In genomic region chr9:37395663-37396062, GRCh38 we compare ENCODE assay signal across 23 cellular contexts. TPM values are rescaled to one million over a fixed set of nuclear protein-coding genes. Genes with fewer than 3 reads are reported as not detected.
DNase-seq lines count a peak whose midpoint lies in the region; ATAC-seq, FAIRE-seq and TF ChIP-seq lines count a peak whose summit lies in the region.
"Had no signal": no experiment of that assay in that cellular context is flagged by ENCODE, and none has a peak within 500 bp of the region (broad histone marks: within the 10 kb centered on the region; RNA-seq: fewer than 3 reads in every experiment).

No MANE protein-coding gene starts in this region.

- no peaks in the 10 kb centered on the region for H3K9me3 Mint-ChIP-seq in stimulated activated memory B cell treated with anti-CD40 and anti-IgM and Interleukin-4, amounts not matched to agents 10 μg/mL and 1 μg/mL and 100 μg/mL, for 72 hours
- H3K9me3 Mint-ChIP-seq: CD4-positive, alpha-beta T cell had no signal

- H4K20me1 ChIP-seq in OCI-LY7 (ENCODE audit: insufficient read depth, low read length), result no peaks in the 10 kb centered on the region
- H4K20me1 ChIP-seq: BLaER1 treated with 17β-estradiol and CSF1 and Interleukin-3, amounts not matched to agents 10 nM and 100 nM had no signal

- ATAC-seq in body of pancreas (peak; percentile 62), GM19467 (IDR thresholded peaks at IDR 0.05; ENCODE audit: unreplicated experiment) (no peak), HG03439 (IDR thresholded peaks at IDR 0.05; ENCODE audit: unreplicated experiment) (no peak)
- ATAC-seq in stimulated activated memory B cell treated with anti-CD40 and anti-IgM and Interleukin-4, amounts not matched to agents 10 μg/mL and 1 μg/mL and 100 μg/mL, for 72 hours, result no peak
- ATAC-seq: HepG2, SK-N-SH treated with all-trans-retinoic acid at 6 μM for 48 hours had no signal

- H3K4me1 ChIP-seq in OCI-LY7 (ENCODE audit: insufficient read depth, low read length, poor library complexity, severe bottlenecking) (peaks cover 79% of the 10 kb centered on the region), body of pancreas (peaks cover 27% of the 10 kb centered on the region)

- no peaks in the 10 kb centered on the region for H3K27me3 ChIP-seq in body of pancreas
- H3K27me3 ChIP-seq: BLaER1 treated with 17β-estradiol and CSF1 and Interleukin-3, amounts not matched to agents 10 nM and 100 nM had no signal

- no peaks in the 10 kb centered on the region for H3K27me3 Mint-ChIP-seq in stimulated activated memory B cell treated with anti-CD40 and anti-IgM and Interleukin-4, amounts not matched to agents 10 μg/mL and 1 μg/mL and 100 μg/mL, for 72 hours
- H3K27me3 Mint-ChIP-seq: CD4-positive, alpha-beta T cell had no signal

- no peaks in the 10 kb centered on the region for H3K36me3 Mint-ChIP-seq in stimulated activated memory B cell treated with anti-CD40 and anti-IgM and Interleukin-4, amounts not matched to agents 10 μg/mL and 1 μg/mL and 100 μg/mL, for 72 hours

- CTCF ChIA-PET in OCI-LY7 (lab: Charles Lee; ENCODE audit: unreplicated experiment), result interaction anchor here (0.6 to 1.4 kb wide), 2 partner anchors 18 to 363 kb away, joined by 3 to 6 read pairs; no protein-coding TSS in a partner anchor

- no peak overlapping the region for H3K4me3 ChIP-seq in OCI-LY7 (ENCODE audit: low read depth, low read length, poor library complexity, severe bottlenecking)
- H3K4me3 ChIP-seq in body of pancreas, result no peak overlapping the region
- H3K4me3 ChIP-seq: BLaER1 treated with 17β-estradiol and CSF1 and Interleukin-3, amounts not matched to agents 10 nM and 100 nM had no signal

- H3K9me3 ChIP-seq in OCI-LY7 (ENCODE audit: low read length), result no peaks in the 10 kb centered on the region; the same call in 1 of the 2 replicates
- H3K9me3 ChIP-seq in body of pancreas, result no peaks in the 10 kb centered on the region
- H3K9me3 ChIP-seq: BLaER1 treated with 17β-estradiol and CSF1 and Interleukin-3, amounts not matched to agents 10 nM and 100 nM had no signal

- H3K27ac ChIP-seq in OCI-LY7 (ENCODE audit: low read depth, low read length, poor library complexity, severe bottlenecking), result peak overlapping the region; percentile 44
- H3K27ac ChIP-seq in body of pancreas, result peak overlapping the region in 3 of 4 donors; percentile 27 to 63 (median 60)
- H3K27ac ChIP-seq: BLaER1 treated with 17β-estradiol and CSF1 and Interleukin-3, amounts not matched to agents 10 nM and 100 nM had no signal

- POLR2A ChIA-PET in OCI-LY7 (lab: Charles Lee), result interaction anchor here (0.6 to 4.9 kb wide), 10 partner anchors 7 to 276 kb away, joined by 3 to 29 read pairs (median 3); no protein-coding TSS in a partner anchor

- peak; percentile 21 for FAIRE-seq in GM12892 (lab: Jason Lieb, UNC)
- FAIRE-seq: A204.1, G401.6, HepG2 had no signal

- peak overlapping the region; percentile 41 for H3K4me2 ChIP-seq in OCI-LY7 (ENCODE audit: low read length)
- H3K4me2 ChIP-seq: BLaER1 treated with 17β-estradiol and CSF1 and Interleukin-3, amounts not matched to agents 10 nM and 100 nM had no signal

- intact Hi-C loops in OCI-LY7 (cut with micrococcal nuclease; ENCODE audit: unreplicated experiment) (no loop called here), body of pancreas (cut with DNase I) (no loop called here)

- H3K4me3 Mint-ChIP-seq in stimulated activated memory B cell treated with anti-CD40 and anti-IgM and Interleukin-4, amounts not matched to agents 10 μg/mL and 1 μg/mL and 100 μg/mL, for 72 hours, result no peak overlapping the region
- H3K4me3 Mint-ChIP-seq: CD4-positive, alpha-beta T cell had no signal

- H3K27ac Mint-ChIP-seq in stimulated activated memory B cell treated with anti-CD40 and anti-IgM and Interleukin-4, amounts not matched to agents 10 μg/mL and 1 μg/mL and 100 μg/mL, for 72 hours, result peak overlapping the region; percentile 66
- H3K27ac Mint-ChIP-seq: CD4-positive, alpha-beta T cell had no signal

- DNase-seq in GM12892 (ENCODE audit: insufficient read length) (no peak), OCI-LY7 (ENCODE audit: low spot score) (no peak), body of pancreas (peak in 1 of 4 donors; percentile 44), occipital lobe (lab: John Stamatoyannopoulos, UW) (no peak)
- DNase-seq: AML-193; CD4-positive, alpha-beta T cell; COR-L47; DMS53; H7; MV-4-11; NCI-H1105; NCI-H1436 treated with DMSO at 0.1 percent for 48 hours; NCI-H2029; NCI-H446; NCI-H524 treated with DMSO at 0.1 percent for 48 hours had no signal

- H3K4me1 Mint-ChIP-seq in stimulated activated memory B cell treated with anti-CD40 and anti-IgM and Interleukin-4, amounts not matched to agents 10 μg/mL and 1 μg/mL and 100 μg/mL, for 72 hours, result peaks cover 43% of the 10 kb centered on the region

- H2AFZ ChIP-seq in OCI-LY7 (ENCODE audit: low read length), result peak overlapping the region; percentile 49; the same call in 1 of the 2 replicates

- WGBS in body of pancreas, 2 donors, result 23 to 25% methylated on average over 8 of the region's 8 CpGs

- TF ChIP-seq CTCF in OCI-LY7 (conservative IDR thresholded peaks at IDR 0.05; ENCODE audit: low read length) (no peak), body of pancreas (IDR thresholded peaks at IDR 0.05) (no peak)

- TF ChIP-seq POLR2A in GM12892 (IDR thresholded peaks at IDR 0.05; ENCODE audit: low read depth, low read length) (no peak), body of pancreas (IDR thresholded peaks at IDR 0.05) (no peak)

- peaks cover 12% of the 10 kb centered on the region for H3K36me3 ChIP-seq in OCI-LY7 (ENCODE audit: insufficient read depth, low read length)
- H3K36me3 ChIP-seq in body of pancreas (replicated peaks in 1 of 2; ENCODE audit: insufficient read depth in 1 of 2, low read depth in 2 of 2), result no peaks in the 10 kb centered on the region
- H3K36me3 ChIP-seq: BLaER1 treated with 17β-estradiol and CSF1 and Interleukin-3, amounts not matched to agents 10 nM and 100 nM had no signal

- H3K9me2 ChIP-seq in OCI-LY7 (ENCODE audit: insufficient read depth, low read length), result no peaks in the 10 kb centered on the region

- peaks cover under 1% of the 10 kb centered on the region; the same call in 1 of the 2 replicates for H3K79me2 ChIP-seq in OCI-LY7 (ENCODE audit: insufficient read depth, low read depth, low read length)

- no TSS peak for BruUV-seq in OCI-LY7 (replicated peaks; lab: Mats Ljungman, UMichigan)

RNA-seq across cellular contexts. Expression of gene GRHPR, which starts 26.8 kb away (rescaled TPM):
- polyA plus RNA-seq in GM12892 (2012; ENCODE audit: missing spikeins), result 134 TPM
- total RNA-seq in OCI-LY7 (2014; rRNA removed; shearing (Covaris generic)), result 135 and 148 TPM in 2 replicates
- 105 and 106 TPM in 2 replicates for total RNA-seq in OCI-LY7 (2022)
- total RNA-seq in body of pancreas, result 10 to 100 TPM; 61.0 to 95.3 TPM
- 61.6 TPM for total RNA-seq in occipital lobe
